Comparison of ENCODE assay signal across 25 cellular contexts in the genomic region with DNA sequence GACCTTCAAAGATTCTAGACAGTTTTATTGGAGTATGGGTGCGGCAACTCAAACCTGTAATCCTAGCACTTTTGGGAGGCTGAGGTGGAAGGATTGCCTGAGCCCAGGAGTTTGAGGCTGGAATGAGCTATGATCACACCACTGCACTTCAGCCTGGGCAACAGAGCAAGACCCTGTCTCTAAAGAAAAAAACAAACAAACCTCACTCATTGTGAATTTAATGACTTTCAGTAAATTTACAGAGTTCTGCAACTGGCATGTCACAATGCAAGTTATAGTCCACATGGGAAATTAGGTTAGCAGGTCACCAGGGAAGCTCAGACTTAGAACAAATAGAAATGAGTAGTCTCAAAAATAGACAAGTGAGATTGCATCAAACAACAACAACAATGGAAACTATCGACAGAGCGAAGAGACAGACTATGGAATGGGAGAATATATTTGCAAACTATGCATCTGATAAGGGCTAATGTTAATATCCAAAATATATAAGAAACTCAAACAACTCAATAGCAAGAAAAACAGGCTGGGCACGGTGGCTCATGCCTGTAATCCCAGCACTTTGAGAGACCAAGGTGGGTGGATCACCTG. TPM values are rescaled to one million over a fixed set of nuclear protein-coding genes. Genes with fewer than 3 reads are reported as not detected.
"Had no signal": no experiment of that assay in that cellular context is flagged by ENCODE, and none has a peak within 500 bp of the region (broad histone marks: within the 10 kb centered on the region; RNA-seq: fewer than 3 reads in every experiment).

No MANE protein-coding gene starts in this region.

- H3K27ac ChIP-seq: coronary artery, esophagus squamous epithelium, prostate gland, right atrium auricular region, sigmoid colon, thoracic aorta, tibial nerve, upper lobe of right lung, uterus had no signal

- H3K36me3 ChIP-seq: esophagus squamous epithelium, prostate gland, right atrium auricular region, sigmoid colon, thoracic aorta, tibial nerve, upper lobe of right lung, uterus had no signal

- H3K9me3 Mint-ChIP-seq: naive B cell; natural killer cell treated with Interleukin-12 subunit alpha and Interleukin-12 subunit beta and Interleukin-15 and Interleukin-18, amount 100 ng/mL, for 72 hours; neural crest cell; stimulated activated effector memory CD8-positive, alpha-beta T cell treated with anti-CD3 and anti-CD28 coated beads, Interleukin-12 subunit alpha, Interleukin-12 subunit beta, amount 100 ng/mL, for 72 hours had no signal

- H3K36me3 Mint-ChIP-seq: mesothelial cell of epicardium; naive B cell; natural killer cell treated with Interleukin-12 subunit alpha and Interleukin-12 subunit beta and Interleukin-15 and Interleukin-18, amount 100 ng/mL, for 72 hours; stimulated activated effector memory CD8-positive, alpha-beta T cell treated with anti-CD3 and anti-CD28 coated beads, Interleukin-12 subunit alpha, Interleukin-12 subunit beta, amount 100 ng/mL, for 72 hours had no signal

- DNase-seq: dermis blood vessel endothelial cell; effector memory CD4-positive, alpha-beta T cell; erythroblast; esophagus squamous epithelium; foreskin melanocyte; mesenchymal stem cell; mucosa of descending colon; naive B cell; sigmoid colon; stimulated activated CD4-positive, alpha-beta T cell treated with anti-CD3 and anti-CD28 coated beads, Interleukin-2, amount 100 ng/mL, for 24 hours; stimulated activated CD4-positive, alpha-beta T cell treated with anti-CD3 and anti-CD28 coated beads, Interleukin-4, amount 100 ng/mL, for 24 hours; stimulated activated naive CD4-positive, alpha-beta T cell treated with Interleukin-2 at 50 U/mL for 16 hours; upper lobe of right lung; uterus had no signal

- H3K4me3 ChIP-seq: coronary artery, esophagus squamous epithelium, mucosa of descending colon, prostate gland, right atrium auricular region, sigmoid colon, thoracic aorta, tibial nerve, upper lobe of right lung, uterus had no signal

- H3K4me1 ChIP-seq: esophagus squamous epithelium, prostate gland, right atrium auricular region, sigmoid colon, tibial nerve, upper lobe of right lung, uterus had no signal

- H3K9me3 ChIP-seq: esophagus squamous epithelium, mucosa of descending colon, prostate gland, right atrium auricular region, sigmoid colon, thoracic aorta, tibial nerve, upper lobe of right lung, uterus had no signal

- H3K27me3 ChIP-seq: esophagus squamous epithelium, right atrium auricular region, sigmoid colon, tibial nerve, upper lobe of right lung, uterus had no signal

- H3K27me3 Mint-ChIP-seq: naive B cell; natural killer cell treated with Interleukin-12 subunit alpha and Interleukin-12 subunit beta and Interleukin-15 and Interleukin-18, amount 100 ng/mL, for 72 hours had no signal

- H3K4me1 Mint-ChIP-seq: naive B cell; neural crest cell; stimulated activated effector memory CD8-positive, alpha-beta T cell treated with anti-CD3 and anti-CD28 coated beads, Interleukin-12 subunit alpha, Interleukin-12 subunit beta, amount 100 ng/mL, for 72 hours had no signal

- H3K4me3 Mint-ChIP-seq: mesothelial cell of epicardium; naive B cell; natural killer cell treated with Interleukin-12 subunit alpha and Interleukin-12 subunit beta and Interleukin-15 and Interleukin-18, amount 100 ng/mL, for 72 hours; neural crest cell; stimulated activated effector memory CD8-positive, alpha-beta T cell treated with anti-CD3 and anti-CD28 coated beads, Interleukin-12 subunit alpha, Interleukin-12 subunit beta, amount 100 ng/mL, for 72 hours had no signal

- H3K27ac Mint-ChIP-seq: mesothelial cell of epicardium; naive B cell; natural killer cell treated with Interleukin-12 subunit alpha and Interleukin-12 subunit beta and Interleukin-15 and Interleukin-18, amount 100 ng/mL, for 72 hours; stimulated activated effector memory CD8-positive, alpha-beta T cell treated with anti-CD3 and anti-CD28 coated beads, Interleukin-12 subunit alpha, Interleukin-12 subunit beta, amount 100 ng/mL, for 72 hours had no signal

RNA-seq across cellular contexts. Expression of a gene that starts 20.4 kb away (rescaled TPM):
- total RNA-seq: lung microvascular endothelial cell, skeletal muscle tissue had no signal
